In the genomic region with DNA sequence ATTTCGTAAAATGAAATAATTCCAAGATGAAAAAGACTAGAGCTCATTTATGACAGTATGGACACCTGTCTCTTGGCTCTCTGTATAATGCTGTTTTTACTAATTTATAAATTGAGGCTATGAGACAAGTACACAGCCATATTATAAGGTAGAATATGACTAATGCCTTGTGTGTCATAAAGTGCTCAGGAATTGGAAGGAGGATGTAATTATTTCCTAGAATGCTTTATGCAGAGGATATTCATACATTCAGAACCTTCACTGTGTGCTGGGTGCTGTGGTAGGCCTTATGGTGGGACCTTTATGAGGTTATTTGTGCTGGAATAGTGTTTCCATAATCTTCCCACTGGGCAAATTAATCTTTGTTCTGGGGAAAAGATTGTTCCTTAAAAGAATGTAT, we compare ENCODE assay signal across 15 cellular contexts. TPM values are rescaled to one million over a fixed set of nuclear protein-coding genes. Genes with fewer than 3 reads are reported as not detected.
DNase-seq lines count a peak whose midpoint lies in the region; ATAC-seq and TF ChIP-seq lines count a peak whose summit lies in the region.
"Had no signal": no experiment of that assay in that cellular context is flagged by ENCODE, and none has a peak within 500 bp of the region (broad histone marks: within the 10 kb centered on the region; RNA-seq: fewer than 3 reads in every experiment).

No MANE protein-coding gene starts in this region.

- H3K4me1 ChIP-seq in CD8-positive, alpha-beta memory T cell (ENCODE audit: insufficient read depth, low read length), result peaks cover 82% of the 10 kb centered on the region

- CTCF ChIA-PET in CD8-positive, alpha-beta memory T cell (lab: Charles Lee), result interaction anchor here (3.9 kb wide), 1 partner anchor 35 kb away, joined by 13 read pairs; no protein-coding TSS in a partner anchor

- peaks cover 85 to 99% (median 99%) of the 10 kb centered on the region in 3 donors for H3K4me1 Mint-ChIP-seq in CD8-positive, alpha-beta memory T cell
- peaks cover 84% of the 10 kb centered on the region for H3K4me1 Mint-ChIP-seq in activated naive CD8-positive, alpha-beta T cell treated with anti-CD3 and anti-CD28 coated beads for 36 hours
- peaks cover 23% of the 10 kb centered on the region for H3K4me1 Mint-ChIP-seq in mesothelial cell of epicardium

- DNase-seq in CD8-positive, alpha-beta memory T cell, result no peak
- peak; percentile 32 for DNase-seq in HT1080 (ENCODE audit: low read depth)
- no peak for DNase-seq in activated naive CD8-positive, alpha-beta T cell treated with anti-CD3 and anti-CD28 coated beads for 36 hours
- no peak for DNase-seq in mesothelial cell of epicardium (ENCODE audit: low spot score in 2 of 2, unreplicated experiment in 2 of 2)
- no peak for DNase-seq in NCI-H82 treated with DMSO at 0.1 percent for 48 hours (lab: John Stamatoyannopoulos, UW; ENCODE audit: unreplicated experiment)
- DNase-seq: C1 segment of cervical spinal cord, left lung, NCI-H1436, NCI-H446, substantia nigra had no signal

- no peaks in the 10 kb centered on the region for H3K9me3 ChIP-seq in CD8-positive, alpha-beta memory T cell (ENCODE audit: low read length)
- H3K9me3 ChIP-seq: left lung had no signal

- H3K36me3 ChIP-seq in CD8-positive, alpha-beta memory T cell (ENCODE audit: insufficient read depth, low read length), result no peaks in the 10 kb centered on the region
- H3K36me3 ChIP-seq: left lung had no signal

- H3K27me3 ChIP-seq in CD8-positive, alpha-beta memory T cell (ENCODE audit: insufficient read depth, low read length, poor library complexity, severe bottlenecking), result no peaks in the 10 kb centered on the region
- H3K27me3 ChIP-seq: left lung had no signal

- ATAC-seq in HG03097 (IDR thresholded peaks at IDR 0.05; ENCODE audit: low FRiP score, unreplicated experiment), result no peak
- ATAC-seq in GM18520 (IDR thresholded peaks at IDR 0.05; ENCODE audit: unreplicated experiment), result no peak
- no peak for ATAC-seq in HG03025 (IDR thresholded peaks at IDR 0.05; ENCODE audit: low FRiP score, unreplicated experiment)

- peak overlapping the region; percentile 17 to 94 (median 78) for H3K27ac Mint-ChIP-seq in CD8-positive, alpha-beta memory T cell
- H3K27ac Mint-ChIP-seq in activated naive CD8-positive, alpha-beta T cell treated with anti-CD3 and anti-CD28 coated beads for 36 hours, result peak overlapping the region; percentile 70
- peak overlapping the region; percentile 3 for H3K27ac Mint-ChIP-seq in mesothelial cell of epicardium
- H3K27ac Mint-ChIP-seq: dendritic cell treated with granulocyte-macrophage colony-stimulating factor and Interleukin-4, amounts not matched to agents 40 ng/mL and 50 ng/mL, for 4 days had no signal

- no peaks in the 10 kb centered on the region for H3K9me3 Mint-ChIP-seq in CD8-positive, alpha-beta memory T cell
- peaks cover 7% of the 10 kb centered on the region for H3K9me3 Mint-ChIP-seq in activated naive CD8-positive, alpha-beta T cell treated with anti-CD3 and anti-CD28 coated beads for 36 hours
- H3K9me3 Mint-ChIP-seq in mesothelial cell of epicardium, result peaks cover 10% of the 10 kb centered on the region
- H3K9me3 Mint-ChIP-seq: dendritic cell treated with granulocyte-macrophage colony-stimulating factor and Interleukin-4, amounts not matched to agents 40 ng/mL and 50 ng/mL, for 4 days had no signal

- peak overlapping the region in 4 of 7 donors; percentile 16 to 27 (median 24) for H3K4me3 Mint-ChIP-seq in CD8-positive, alpha-beta memory T cell
- peak overlapping the region; percentile 16 for H3K4me3 Mint-ChIP-seq in activated naive CD8-positive, alpha-beta T cell treated with anti-CD3 and anti-CD28 coated beads for 36 hours
- H3K4me3 Mint-ChIP-seq in mesothelial cell of epicardium, result no peak overlapping the region
- H3K4me3 Mint-ChIP-seq: dendritic cell treated with granulocyte-macrophage colony-stimulating factor and Interleukin-4, amounts not matched to agents 40 ng/mL and 50 ng/mL, for 4 days had no signal

- H3K4me3 ChIP-seq in CD8-positive, alpha-beta memory T cell (ENCODE audit: low read length), result no peak overlapping the region
- H3K4me3 ChIP-seq: left lung had no signal

- POLR2A ChIA-PET in CD8-positive, alpha-beta memory T cell (lab: Charles Lee), result no interaction called here

- H3K27me3 Mint-ChIP-seq in CD8-positive, alpha-beta memory T cell, result no peaks in the 10 kb centered on the region
- H3K27me3 Mint-ChIP-seq in activated naive CD8-positive, alpha-beta T cell treated with anti-CD3 and anti-CD28 coated beads for 36 hours, result no peaks in the 10 kb centered on the region
- H3K27me3 Mint-ChIP-seq in mesothelial cell of epicardium (ENCODE audit: low read depth), result no peaks in the 10 kb centered on the region
- H3K27me3 Mint-ChIP-seq: dendritic cell treated with granulocyte-macrophage colony-stimulating factor and Interleukin-4, amounts not matched to agents 40 ng/mL and 50 ng/mL, for 4 days had no signal

- no peak overlapping the region for H3K27ac ChIP-seq in CD8-positive, alpha-beta memory T cell (ENCODE audit: low read depth, low read length)
- H3K27ac ChIP-seq: HL-60 had no signal

- no peak for TF ChIP-seq CTCF in mesothelial cell of epicardium (IDR thresholded peaks at IDR 0.05; ENCODE audit: unreplicated experiment)

- H3K36me3 Mint-ChIP-seq in CD8-positive, alpha-beta memory T cell, result peaks cover 0 to 14% (median 10%) of the 10 kb centered on the region in 3 donors
- H3K36me3 Mint-ChIP-seq in activated naive CD8-positive, alpha-beta T cell treated with anti-CD3 and anti-CD28 coated beads for 36 hours, result peaks cover 19% of the 10 kb centered on the region
- H3K36me3 Mint-ChIP-seq in mesothelial cell of epicardium, result peaks cover 15% of the 10 kb centered on the region

RNA-seq across cellular contexts. Expression of a gene that starts 13.3 kb away (rescaled TPM):
- 10 to 100 TPM; 37.4 to 46.2 TPM for total RNA-seq in CD8-positive, alpha-beta memory T cell
- 13.4 TPM for polyA plus RNA-seq in CD8-positive, alpha-beta memory T cell
- total RNA-seq in HT1080 (2014; rRNA removed; shearing (Covaris generic)), result 27.7 and 28.4 TPM in 2 replicates
- polyA plus RNA-seq in HT1080 (2015; cell fraction: cytosol; rRNA removed), result 13.7 and 19.1 TPM in 2 replicates
- 35.7 and 41.1 TPM in 2 replicates for polyA plus RNA-seq in HT1080 (2015; cell fraction: nucleus; rRNA removed)
- 10 to 100 TPM; 31.0 to 37.4 TPM for total RNA-seq in activated naive CD8-positive, alpha-beta T cell treated with anti-CD3 and anti-CD28 coated beads for 36 hours
- 73.5 to 77.2 TPM (median 76.2 TPM) in 3 replicates for total RNA-seq in mesothelial cell of epicardium

Comparison
In these comparisons a context has a peak if more than half of its experiments do, and no peak if none do; other contexts are left out.
1. H3K27ac Mint-ChIP-seq: peak in every context shown above with its lines; median percentile 78 in CD8-positive, alpha-beta memory T cell; 70 in activated naive CD8-positive, alpha-beta T cell treated with anti-CD3 and anti-CD28 coated beads for 36 hours; 3 in mesothelial cell of epicardium.